ENCODE assay signal across 13 cellular contexts in the genomic region with DNA sequence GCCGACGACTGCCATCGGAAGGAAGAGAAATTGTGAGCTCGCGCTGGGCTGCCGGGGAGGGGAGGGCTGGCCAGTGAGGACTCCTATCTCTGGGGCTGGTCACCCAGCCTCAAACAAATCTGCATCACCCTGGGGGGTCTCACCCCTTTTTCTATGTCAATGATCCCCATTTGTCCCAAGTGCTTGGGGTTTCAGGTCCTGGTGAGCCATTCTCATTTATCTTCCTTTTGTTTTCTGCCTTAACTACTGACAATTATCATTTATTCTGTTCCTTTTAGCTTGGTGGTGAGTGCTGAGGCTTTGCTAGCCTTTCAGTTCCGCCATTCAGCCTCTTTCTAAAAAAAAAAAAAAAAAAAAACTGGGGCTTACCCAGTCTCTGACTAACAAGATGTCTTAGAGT. TPM values are rescaled to one million over a fixed set of nuclear protein-coding genes. Genes with fewer than 3 reads are reported as not detected.
A peak's percentile ranks its signal among the peaks of the same experiment; 100 is the strongest.
DNase-seq lines count a peak whose midpoint lies in the region; ATAC-seq and TF ChIP-seq lines count a peak whose summit lies in the region.
"Had no signal": no experiment of that assay in that cellular context is flagged by ENCODE, and none has a peak within 500 bp of the region (broad histone marks: within the 10 kb centered on the region; RNA-seq: fewer than 3 reads in every experiment).

No MANE protein-coding gene starts in this region.

- H3K4ac ChIP-seq in mesendoderm (ENCODE audit: low read depth, low read length): peak overlapping the region; percentile 5

- no peaks in the 10 kb centered on the region for H3K36me3 Mint-ChIP-seq in WTC11
- H3K36me3 Mint-ChIP-seq in osteocyte (ENCODE audit: unreplicated experiment): no peaks in the 10 kb centered on the region

- H3K79me2 ChIP-seq in mesendoderm (ENCODE audit: control insufficient read depth, insufficient read depth, low read length): no peaks in the 10 kb centered on the region

- peak overlapping the region; percentile 57 for H3K4me3 Mint-ChIP-seq in WTC11
- H3K4me3 Mint-ChIP-seq in osteocyte (ENCODE audit: unreplicated experiment): no peak overlapping the region
- H3K4me3 Mint-ChIP-seq: activated T-helper 1 cell treated with anti-CD3 and anti-CD28 coated beads, Interleukin-12 subunit alpha, Interleukin-12 subunit beta, Interleukin-2, Interleukin-4 antibody, amounts not matched to agents 30 ng/mL and 10 ng/mL and 1 ng/mL, durations not matched to agents 14 hours and 24 hours and 36 hours had no signal

- no CpG with 5 or more reads among the region's 7 CpGs for WGBS in mesendoderm (ENCODE audit: extremely low coverage, insufficient coverage, low lambda C conversion rate)
- WGBS in upper lobe of left lung, 2 donors: 38 to 54% methylated on average over 7 of the region's 7 CpGs

- H3K27me3 ChIP-seq in mesendoderm (ENCODE audit: insufficient read depth, low read length, poor library complexity) (no peaks in the 10 kb centered on the region), upper lobe of left lung (no peaks in the 10 kb centered on the region), SJCRH30 (no peaks in the 10 kb centered on the region)

- H3K27me3 Mint-ChIP-seq in WTC11 (ENCODE audit: low read depth): no peaks in the 10 kb centered on the region
- H3K27me3 Mint-ChIP-seq in osteocyte (ENCODE audit: unreplicated experiment): peaks cover 2% of the 10 kb centered on the region

- no peak for TF ChIP-seq EP300 in upper lobe of left lung (IDR thresholded peaks at IDR 0.05)

- no peak overlapping the region for H3K23ac ChIP-seq in mesendoderm (ENCODE audit: low read length)

- H3K4me1 ChIP-seq in mesendoderm (ENCODE audit: control insufficient read depth, low read depth, low read length) (no peaks in the 10 kb centered on the region), upper lobe of left lung (no peaks in the 10 kb centered on the region), SJCRH30 (no peaks in the 10 kb centered on the region)
- H3K4me1 ChIP-seq: prostate gland had no signal

- peak; percentile 38 for DNase-seq in GM13977 (ENCODE audit: low spot score)
- DNase-seq in WTC11 (ENCODE audit: low spot score): peak; percentile 62
- peak; percentile 22 for DNase-seq in mesendoderm
- DNase-seq in upper lobe of left lung: no peak
- no peak for DNase-seq in SJCRH30
- DNase-seq in osteocyte (ENCODE audit: extremely low spot score, unreplicated experiment): no peak
- DNase-seq: activated CD4-positive, CD25-positive, alpha-beta regulatory T cell; AML-193; stimulated activated naive CD4-positive, alpha-beta T cell treated with Interleukin-2 at 50 U/mL for 16 hours had no signal

- H3K18ac ChIP-seq in mesendoderm (ENCODE audit: low read length): peak overlapping the region; percentile 32

- H3K9me3 Mint-ChIP-seq in WTC11 (no peaks in the 10 kb centered on the region), osteocyte (ENCODE audit: unreplicated experiment) (no peaks in the 10 kb centered on the region)
- H3K9me3 Mint-ChIP-seq: activated T-helper 1 cell treated with anti-CD3 and anti-CD28 coated beads, Interleukin-12 subunit alpha, Interleukin-12 subunit beta, Interleukin-2, Interleukin-4 antibody, amounts not matched to agents 30 ng/mL and 10 ng/mL and 1 ng/mL, durations not matched to agents 14 hours and 24 hours and 36 hours had no signal

- H3K9me3 ChIP-seq in upper lobe of left lung (no peaks in the 10 kb centered on the region), SJCRH30 (replicated peaks) (no peaks in the 10 kb centered on the region)
- H3K9me3 ChIP-seq: prostate gland had no signal

- H2BK120ac ChIP-seq in mesendoderm (ENCODE audit: low read depth, low read length): no peak overlapping the region

- H3K36me3 ChIP-seq in mesendoderm (ENCODE audit: control insufficient read depth, insufficient read depth, low read length) (no peaks in the 10 kb centered on the region), upper lobe of left lung (no peaks in the 10 kb centered on the region), SJCRH30 (no peaks in the 10 kb centered on the region)
- H3K36me3 ChIP-seq: prostate gland had no signal

- CTCF ChIA-PET in WTC11 (lab: Charles Lee): interaction anchor here (0.6 to 5.9 kb wide), 16 partner anchors 9 to 433 kb away, joined by 3 to 69 read pairs (median 6); a partner anchor contains a TSS

- H3K9ac ChIP-seq in mesendoderm (ENCODE audit: low read length): peak overlapping the region; percentile 8

- H3K4me2 ChIP-seq in mesendoderm (ENCODE audit: low read length): no peak overlapping the region

- no peak for TF ChIP-seq POLR2A in upper lobe of left lung (IDR thresholded peaks at IDR 0.05)

- no peak overlapping the region for H4K5ac ChIP-seq in mesendoderm (ENCODE audit: low read length)

- no peak overlapping the region for H4K8ac ChIP-seq in mesendoderm (ENCODE audit: low read depth, low read length)

- no peak overlapping the region for H3K27ac ChIP-seq in mesendoderm (ENCODE audit: low read depth, low read length)
- no peak overlapping the region for H3K27ac ChIP-seq in upper lobe of left lung
- H3K27ac ChIP-seq in SJCRH30: no peak overlapping the region
- H3K27ac ChIP-seq: prostate gland had no signal

- no peak overlapping the region for H2BK5ac ChIP-seq in mesendoderm (ENCODE audit: low read length)

- H2AK5ac ChIP-seq in mesendoderm (ENCODE audit: low read length): no peak overlapping the region

- peak overlapping the region; percentile 69 for H3K56ac ChIP-seq in mesendoderm (ENCODE audit: low read length)

- no peaks in the 10 kb centered on the region for H3K79me1 ChIP-seq in mesendoderm (ENCODE audit: low read length)

- peak overlapping the region; percentile 99 for H2BK15ac ChIP-seq in mesendoderm (replicated peaks; ENCODE audit: low read depth)

- peak overlapping the region; percentile 97 for H3K27ac Mint-ChIP-seq in WTC11
- H3K27ac Mint-ChIP-seq in osteocyte (ENCODE audit: unreplicated experiment): no peak overlapping the region
- H3K27ac Mint-ChIP-seq: activated T-helper 1 cell treated with anti-CD3 and anti-CD28 coated beads, Interleukin-12 subunit alpha, Interleukin-12 subunit beta, Interleukin-2, Interleukin-4 antibody, amounts not matched to agents 30 ng/mL and 10 ng/mL and 1 ng/mL, durations not matched to agents 14 hours and 24 hours and 36 hours had no signal

- ATAC-seq in HG02610 (IDR thresholded peaks at IDR 0.05; ENCODE audit: unreplicated experiment) (peak; percentile 55), WTC11 (peak; percentile 83), upper lobe of left lung (ENCODE audit: low FRiP score in 2 of 2) (no peak)
- no peak for ATAC-seq in activated CD4-positive, CD25-positive, alpha-beta regulatory T cell treated with anti-CD3 and anti-CD28 coated beads, Interleukin-2, amount 50 U/mL, for 24 hours

- no peak overlapping the region for H3K4me3 ChIP-seq in mesendoderm (ENCODE audit: low read length)
- no peak overlapping the region for H3K4me3 ChIP-seq in upper lobe of left lung
- H3K4me3 ChIP-seq in SJCRH30: no peak overlapping the region
- H3K4me3 ChIP-seq: prostate gland had no signal

- POLR2A ChIA-PET in WTC11 (lab: Charles Lee): interaction anchor here (0.6 to 2.0 kb wide), 2 partner anchors 27 to 38 kb away, joined by 6 to 8 read pairs; no protein-coding TSS in a partner anchor

- TF ChIP-seq CTCF in GM13977 (IDR thresholded peaks at IDR 0.05; ENCODE audit: extremely low read depth, insufficient read depth, missing control alignments) (no peak), WTC11 (IDR thresholded peaks at IDR 0.05) (no peak), upper lobe of left lung (IDR thresholded peaks at IDR 0.05) (no peak), osteocyte (IDR thresholded peaks at IDR 0.05) (no peak)

- in situ Hi-C loops in GM13977 (cut with MboI; ENCODE audit: low pct_unique_long_range_greater_than_20kb, low sequenced_read_pairs, unreplicated experiment): no loop called here

- H3K4me1 Mint-ChIP-seq in WTC11: peaks cover 47% of the 10 kb centered on the region
- peaks cover 9% of the 10 kb centered on the region for H3K4me1 Mint-ChIP-seq in osteocyte (ENCODE audit: unreplicated experiment)

TF ChIP-seq in WTC11, 78 proteins besides CTCF, POLR2A, EP300 and RAD21:
- TF ChIP-seq FOXK1 (CRISPR knock-in tag; IDR thresholded peaks at IDR 0.05): 0 out of 2 replicates have a peak, but pooled peaks have one; percentile 24
- 0 out of 2 replicates have a peak, but pooled peaks have one; percentile 52 for TF ChIP-seq ETV6 (CRISPR knock-in tag; IDR thresholded peaks at IDR 0.05)
- TF ChIP-seq, protein P1, sequence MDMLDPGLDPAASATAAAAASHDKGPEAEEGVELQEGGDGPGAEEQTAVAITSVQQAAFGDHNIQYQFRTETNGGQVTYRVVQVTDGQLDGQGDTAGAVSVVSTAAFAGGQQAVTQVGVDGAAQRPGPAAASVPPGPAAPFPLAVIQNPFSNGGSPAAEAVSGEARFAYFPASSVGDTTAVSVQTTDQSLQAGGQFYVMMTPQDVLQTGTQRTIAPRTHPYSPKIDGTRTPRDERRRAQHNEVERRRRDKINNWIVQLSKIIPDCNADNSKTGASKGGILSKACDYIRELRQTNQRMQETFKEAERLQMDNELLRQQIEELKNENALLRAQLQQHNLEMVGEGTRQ (CRISPR knock-in tag; IDR thresholded peaks at IDR 0.05): no peak
- peak; percentile 74; the same call in 1 of the 2 replicates for TF ChIP-seq ZNF423 (CRISPR knock-in tag; IDR thresholded peaks at IDR 0.05)
- 0 out of 2 replicates have a peak, but pooled peaks have one; percentile 25 for TF ChIP-seq CREM (CRISPR knock-in tag; IDR thresholded peaks at IDR 0.05)
- TF ChIP-seq, protein P2, sequence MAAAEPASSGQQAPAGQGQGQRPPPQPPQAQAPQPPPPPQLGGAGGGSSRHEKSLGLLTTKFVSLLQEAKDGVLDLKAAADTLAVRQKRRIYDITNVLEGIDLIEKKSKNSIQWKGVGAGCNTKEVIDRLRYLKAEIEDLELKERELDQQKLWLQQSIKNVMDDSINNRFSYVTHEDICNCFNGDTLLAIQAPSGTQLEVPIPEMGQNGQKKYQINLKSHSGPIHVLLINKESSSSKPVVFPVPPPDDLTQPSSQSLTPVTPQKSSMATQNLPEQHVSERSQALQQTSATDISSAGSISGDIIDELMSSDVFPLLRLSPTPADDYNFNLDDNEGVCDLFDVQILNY (CRISPR knock-in tag; IDR thresholded peaks at IDR 0.05): no peak

RNA-seq across cellular contexts. Expression of a gene that starts 22.8 kb away (rescaled TPM):
- 93.4 to 120 TPM (median 116 TPM) in 3 replicates for total RNA-seq in WTC11 (2021)
- 25.0 TPM for polyA plus RNA-seq in mesendoderm (2013, experiment 1 of 2)
- polyA plus RNA-seq in mesendoderm (2013, experiment 2 of 2): 27.8 TPM
- total RNA-seq in upper lobe of left lung: 10 to 100 TPM in 3 of 6 donors, 1 to 10 TPM in 3; 4.2 to 25.6 (median 11.5) TPM
- total RNA-seq in SJCRH30 (2014; rRNA removed; shearing (Covaris generic)): 0.04 TPM in 1 of 2 replicates, not detected in the other
- 0.39 and 0.73 TPM in 2 replicates for total RNA-seq in osteocyte

Comparison
In these comparisons a context has a peak if more than half of its experiments do, and no peak if none do; other contexts are left out.
1. DNase-seq: peak in GM13977 (single experiment), WTC11 (single experiment) and mesendoderm (single experiment); none in upper lobe of left lung (0 of 2), SJCRH30 (0 of 2) and osteocyte (single experiment).
2. ATAC-seq: peak in HG02610 (single experiment) and WTC11 (single experiment); none in activated CD4-positive, CD25-positive, alpha-beta regulatory T cell treated with anti-CD3 and anti-CD28 coated beads, Interleukin-2, amount 50 U/mL, for 24 hours (0 of 2) and upper lobe of left lung (0 of 2).